Comparison of ENCODE assay signal across 22 cellular contexts in the genomic region with DNA sequence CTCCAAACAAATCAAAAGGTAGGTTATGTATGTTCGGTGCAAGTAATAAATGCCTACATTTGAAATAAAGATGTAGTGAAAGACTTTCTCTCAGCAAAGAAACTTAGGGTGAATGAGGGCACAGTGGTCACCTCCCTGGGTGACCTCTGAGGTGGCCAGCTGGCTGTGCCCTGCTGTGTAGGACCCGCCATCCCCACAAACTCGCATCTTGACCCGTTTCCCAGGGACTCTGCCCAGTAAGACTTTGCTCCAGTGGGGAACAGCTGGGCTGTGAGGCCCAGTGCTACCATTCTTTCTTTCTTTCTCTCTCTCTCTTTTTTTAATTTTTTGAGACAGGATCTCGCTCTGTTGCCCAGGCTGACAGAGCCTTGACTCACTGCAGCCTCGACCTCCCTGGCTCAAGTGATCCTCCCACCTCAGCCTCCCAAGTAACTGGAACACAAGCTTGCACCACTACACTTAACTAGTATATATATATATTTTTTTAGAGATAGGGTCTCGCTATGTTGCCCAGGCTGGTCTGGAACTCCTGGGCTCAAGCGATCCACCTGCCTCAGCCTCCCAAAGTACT.
"Had no signal": no experiment of that assay in that cellular context is flagged by ENCODE, and none has a peak within 500 bp of the region (broad histone marks: within the 10 kb centered on the region; RNA-seq: fewer than 3 reads in every experiment).

No MANE protein-coding gene starts in this region.

- H3K4me1 ChIP-seq: body of pancreas, foreskin keratinocyte, prostate gland, suprapubic skin had no signal

- H3K9me3 ChIP-seq: body of pancreas, prostate gland, suprapubic skin had no signal

- DNase-seq: activated CD4-positive, alpha-beta T cell treated with anti-CD3 and anti-CD28 coated beads, Interleukin-2, amount 50 U/mL, for 4 hours; activated CD4-positive, CD25-positive, alpha-beta regulatory T cell treated with anti-CD3 and anti-CD28 coated beads, Interleukin-2, amount 50 U/mL, for 72 hours; activated effector memory CD4-positive, alpha-beta T cell treated with Interleukin-2 at 50 U/mL for 16 hours; activated naive CD8-positive, alpha-beta T cell treated with anti-CD3 and anti-CD28 coated beads for 36 hours; activated T-cell treated with anti-CD3 and anti-CD28 coated beads, Interleukin-2, amount 50 U/mL, for 4 hours; body of pancreas; cortex of kidney; effector memory CD4-positive, alpha-beta T cell; foreskin keratinocyte; mesendoderm; nephron progenitor cell; occipital lobe; SHP77 treated with DMSO at 0.1 percent for 48 hours; stimulated activated CD4-positive, alpha-beta T cell treated with anti-CD3 and anti-CD28 coated beads, Interleukin-15, amount 100 ng/mL, for 24 hours; stimulated activated CD4-positive, alpha-beta T cell treated with anti-CD3 and anti-CD28 coated beads, Interleukin-4, amount 100 ng/mL, for 1 hour; stimulated activated naive CD4-positive, alpha-beta T cell; T-helper 1 cell; T1000; trophoblast cell had no signal

- H3K27ac ChIP-seq: body of pancreas, foreskin keratinocyte, prostate gland, suprapubic skin had no signal

- H3K36me3 ChIP-seq: prostate gland, suprapubic skin had no signal

- ATAC-seq: activated T-cell treated with anti-CD3 and anti-CD28 coated beads, Interleukin-2, amount 50 U/mL, for 4 hours; body of pancreas; foreskin keratinocyte; SK-N-SH treated with all-trans-retinoic acid at 6 μM for 48 hours had no signal

- H3K4me3 ChIP-seq: body of pancreas, prostate gland, suprapubic skin had no signal
